9 cellular contexts compared by ENCODE assay signal in the genomic region with DNA sequence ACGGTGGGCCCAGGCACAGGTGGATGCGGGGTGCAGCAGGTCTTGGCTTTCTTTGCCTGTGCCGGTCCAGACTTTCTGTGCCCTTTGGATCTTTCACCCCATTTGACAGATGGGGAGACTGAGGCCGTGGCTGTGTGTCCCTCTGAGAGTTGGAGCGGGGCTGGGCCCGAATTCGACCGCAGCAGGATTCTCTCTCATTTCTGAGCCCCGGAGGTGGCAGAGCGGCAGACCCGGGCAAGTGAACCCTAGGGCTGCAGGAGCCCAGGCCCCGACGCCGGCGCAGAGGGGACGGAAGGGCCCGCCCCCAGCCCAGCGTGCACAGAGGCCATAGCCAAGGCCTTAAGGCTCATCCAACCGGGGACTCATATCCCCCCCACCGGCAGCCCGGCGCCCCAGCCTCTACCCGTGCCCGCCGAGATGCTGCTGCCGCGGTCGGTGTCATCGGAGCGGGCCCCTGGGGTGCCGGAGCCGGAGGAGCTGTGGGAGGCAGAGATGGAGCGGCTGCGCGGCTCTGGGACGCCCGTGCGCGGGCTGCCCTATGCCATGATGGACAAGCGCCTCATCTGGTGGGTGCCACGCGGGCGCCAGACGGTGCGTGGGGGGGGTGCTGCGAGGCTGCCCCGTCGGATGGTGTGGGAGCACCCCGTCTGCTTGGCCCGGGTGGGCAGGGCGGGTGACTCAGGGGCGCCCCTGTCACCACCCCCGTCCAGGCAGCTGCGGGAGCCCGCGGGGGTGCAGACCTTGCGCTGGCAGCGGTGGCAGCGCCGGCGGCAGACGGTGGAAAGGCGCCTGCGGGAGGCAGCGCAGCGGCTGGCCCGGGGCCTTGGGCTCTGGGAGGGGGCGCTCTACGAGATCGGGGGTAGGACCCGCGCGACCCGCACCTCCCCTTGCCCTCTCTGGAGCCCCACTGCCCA. TPM values are rescaled to one million over a fixed set of nuclear protein-coding genes. Genes with fewer than 3 reads are reported as not detected.
DNase-seq lines count a peak whose midpoint lies in the region; ATAC-seq and TF ChIP-seq lines count a peak whose summit lies in the region.
"Had no signal": no experiment of that assay in that cellular context is flagged by ENCODE, and none has a peak within 500 bp of the region (broad histone marks: within the 10 kb centered on the region; RNA-seq: fewer than 3 reads in every experiment).

No MANE protein-coding gene starts in this region.

- 23 to 39% methylated on average over 55 to 74 of the region's 74 CpGs for WGBS in lung, 2 donors

- peak overlapping the region in 1 of 2 donors; percentile 78 for H3K27ac ChIP-seq in lung (ENCODE audit: low read depth in 1 of 2, low read length in 1 of 2)

- H3K9me3 ChIP-seq in lung (ENCODE audit: control insufficient read depth in 2 of 2, insufficient read depth in 1 of 2, low read length in 1 of 2): no peaks in the 10 kb centered on the region

- ATAC-seq in Right ventricle myocardium inferior (no peak), left cardiac atrium (no peak), lung (ENCODE audit: insufficient read depth, low FRiP score) (no peak), GM18873 (IDR thresholded peaks at IDR 0.05; ENCODE audit: low FRiP score, unreplicated experiment) (no peak)

- H3K36me3 ChIP-seq in lung (ENCODE audit: control insufficient read depth in 2 of 2, insufficient read depth in 2 of 2, low read length in 2 of 2): peaks cover 0 to 2% of the 10 kb centered on the region in 2 donors

- intact Hi-C loops in Right ventricle myocardium inferior (cut with DNase I) (no loop called here), left cardiac atrium (cut with DNase I) (loop anchor here in 1 of 2 donors (5.0 kb wide), 1 partner anchor 46 kb away; no protein-coding TSS in a partner anchor)

- DNase-seq in Right ventricle myocardium inferior (ENCODE audit: missing footprints) (peak; percentile 74), left cardiac atrium (no peak), lung (ENCODE audit: low spot score) (no peak), superior temporal gyrus (ENCODE audit: extremely low spot score) (peak; percentile 33), GOT3 (lab: John Stamatoyannopoulos, UW) (no peak), globus pallidus (ENCODE audit: low spot score) (no peak)
- DNase-seq in activated gamma-delta T cell treated with anti-CD3 and anti-CD28 coated beads, Interleukin-2, amount 50 U/mL, for 16 hours (ENCODE audit: low read depth): peak; percentile 52

- H3K27me3 ChIP-seq in lung (ENCODE audit: control insufficient read depth, insufficient read depth): no peaks in the 10 kb centered on the region

- TF ChIP-seq CTCF in lung (IDR thresholded peaks at IDR 0.05; ENCODE audit: control extremely low read depth, extremely low read depth): no peak

- H3K4me1 ChIP-seq in lung (ENCODE audit: control insufficient read depth in 2 of 2, insufficient read depth in 2 of 2, low read length in 2 of 2): peaks cover 7 to 30% of the 10 kb centered on the region in 2 donors

- H3K4me3 ChIP-seq in lung: peak overlapping the region; percentile 1

RNA-seq across cellular contexts. Expression of gene TMC8, which starts 0.9 kb away (rescaled TPM):
- total RNA-seq in Right ventricle myocardium inferior (4.3 TPM), left cardiac atrium (1 to 10 TPM; 3.8 to 4.3 TPM), lung (10 to 100 TPM; 15.5 to 28.1 TPM)
- polyA plus RNA-seq in lung: 10 to 100 TPM; 15.7 to 21.2 TPM
- total RNA-seq: myocyte had no signal

RNA-seq across cellular contexts. Expression of gene TMC6, which starts 2.9 kb away (rescaled TPM):
- total RNA-seq in Right ventricle myocardium inferior (77.0 TPM), left cardiac atrium (10 to 100 TPM; 24.9 to 32.0 TPM), lung (100 to 1,000 TPM in 1 of 2 donors, 10 to 100 TPM in 1; 75.7 to 166 TPM)
- polyA plus RNA-seq in lung: 100 to 1,000 TPM in 1 of 2 donors, 10 to 100 TPM in 1; 88.4 to 109 TPM

RNA-seq across cellular contexts. Expression of gene C17orf99, which starts 14.8 kb away (rescaled TPM):
- total RNA-seq in Right ventricle myocardium inferior (not detected), left cardiac atrium (not detected), lung (1 to 10 TPM in 1 of 2 donors, not detected in 1; 2.8 TPM)
- under 1 TPM; 0.05 to 0.20 TPM for polyA plus RNA-seq in lung
- total RNA-seq: myocyte had no signal

RNA-seq across cellular contexts. Expression of gene SYNGR2, which starts 37.0 kb away (rescaled TPM):
- total RNA-seq in Right ventricle myocardium inferior: 120 TPM
- total RNA-seq in left cardiac atrium: 10 to 100 TPM; 73.4 to 84.5 TPM
- total RNA-seq in lung: 100 to 1,000 TPM; 111 to 188 TPM
- 100 to 1,000 TPM; 188 to 212 TPM for polyA plus RNA-seq in lung

RNA-seq across cellular contexts. Expression of gene TK1, which starts 55.4 kb away (rescaled TPM):
- 5.2 TPM for total RNA-seq in Right ventricle myocardium inferior
- 1 to 10 TPM; 1.8 to 7.7 TPM for total RNA-seq in left cardiac atrium
- total RNA-seq in lung: 1 to 10 TPM; 7.9 to 9.2 TPM
- polyA plus RNA-seq in lung: 10 to 100 TPM; 11.5 to 14.9 TPM

Comparison
In these comparisons a context has a peak if more than half of its experiments do, and no peak if none do; other contexts are left out.
1. DNase-seq: peak in Right ventricle myocardium inferior (single experiment), activated gamma-delta T cell treated with anti-CD3 and anti-CD28 coated beads, Interleukin-2, amount 50 U/mL, for 16 hours (single experiment) and superior temporal gyrus (single experiment); none in left cardiac atrium (single experiment), lung (single experiment), GOT3 (single experiment) and globus pallidus (single experiment).